ENCODE assay signal across 25 cellular contexts in genomic region chr13:79767126-79767525, GRCh38.
A peak's percentile ranks its signal among the peaks of the same experiment; 100 is the strongest.
DNase-seq lines count a peak whose midpoint lies in the region; ATAC-seq and TF ChIP-seq lines count a peak whose summit lies in the region.
"Had no signal": no experiment of that assay in that cellular context is flagged by ENCODE, and none has a peak within 500 bp of the region (broad histone marks: within the 10 kb centered on the region; RNA-seq: fewer than 3 reads in every experiment).

No MANE protein-coding gene starts in this region.

- H3K9me3 ChIP-seq in left lung (peaks cover 0 to 14% of the 10 kb centered on the region in 2 donors), upper lobe of right lung (peaks cover 10% of the 10 kb centered on the region)
- H3K9me3 ChIP-seq: thyroid gland had no signal

- ATAC-seq in left lung (peak; percentile 64), upper lobe of right lung (peak; percentile 43), GM18861 (IDR thresholded peaks at IDR 0.05; ENCODE audit: unreplicated experiment) (no peak), HG02970 (IDR thresholded peaks at IDR 0.05; ENCODE audit: low FRiP score, unreplicated experiment) (no peak)
- ATAC-seq: gastroesophageal sphincter; GM23338; stimulated activated naive CD8-positive, alpha-beta T cell treated with anti-CD3 and anti-CD28 coated beads, Interleukin-15, amount 100 ng/mL, for 72 hours; WTC11 had no signal

- H3K36me3 ChIP-seq in left lung, result no peaks in the 10 kb centered on the region
- H3K36me3 ChIP-seq in upper lobe of right lung, result no peaks in the 10 kb centered on the region
- H3K36me3 ChIP-seq: ascending aorta, esophagus squamous epithelium, gastroesophageal sphincter, sigmoid colon, thyroid gland had no signal

- intact Hi-C loops in left lung (cut with DNase I) (no loop called here), upper lobe of right lung (cut with DNase I) (no loop called here)

- H3K27me3 ChIP-seq in left lung (no peaks in the 10 kb centered on the region), upper lobe of right lung (no peaks in the 10 kb centered on the region)
- H3K27me3 ChIP-seq: ascending aorta, esophagus squamous epithelium, gastroesophageal sphincter, sigmoid colon, thyroid gland had no signal

- H3K4me3 Mint-ChIP-seq in HFFc6, result no peak overlapping the region
- H3K4me3 Mint-ChIP-seq: activated naive CD8-positive, alpha-beta T cell treated with anti-CD3 and anti-CD28 coated beads for 36 hours; CD4-positive, alpha-beta T cell; GM23338; immature natural killer cell; stimulated activated naive CD8-positive, alpha-beta T cell treated with anti-CD3 and anti-CD28 coated beads, Interleukin-15, amount 100 ng/mL, for 72 hours; WTC11 had no signal

- peaks cover 19% of the 10 kb centered on the region for H3K4me1 Mint-ChIP-seq in HFFc6 (ENCODE audit: low read depth)
- H3K4me1 Mint-ChIP-seq: GM23338, immature natural killer cell, WTC11 had no signal

- no peaks in the 10 kb centered on the region for H3K27me3 Mint-ChIP-seq in HFFc6 (ENCODE audit: insufficient read depth)
- H3K27me3 Mint-ChIP-seq: activated naive CD8-positive, alpha-beta T cell treated with anti-CD3 and anti-CD28 coated beads for 36 hours; CD4-positive, alpha-beta T cell; stimulated activated naive CD8-positive, alpha-beta T cell treated with anti-CD3 and anti-CD28 coated beads, Interleukin-15, amount 100 ng/mL, for 72 hours had no signal

- H3K9me3 Mint-ChIP-seq in HFFc6, result peaks cover 11% of the 10 kb centered on the region
- H3K9me3 Mint-ChIP-seq: CD4-positive, alpha-beta T cell had no signal

- peak overlapping the region; percentile 45; the same call in 1 of the 2 replicates for H3K27ac Mint-ChIP-seq in HFFc6
- H3K27ac Mint-ChIP-seq: activated naive CD8-positive, alpha-beta T cell treated with anti-CD3 and anti-CD28 coated beads for 36 hours; CD4-positive, alpha-beta T cell; GM23338; immature natural killer cell; stimulated activated naive CD8-positive, alpha-beta T cell treated with anti-CD3 and anti-CD28 coated beads, Interleukin-15, amount 100 ng/mL, for 72 hours; WTC11 had no signal

- TF ChIP-seq CTCF in HFFc6 (IDR thresholded peaks at IDR 0.05) (no peak), left lung (IDR thresholded peaks at IDR 0.05) (no peak), upper lobe of right lung (IDR thresholded peaks at IDR 0.05) (no peak)

- peaks cover 13% of the 10 kb centered on the region for H3K36me3 Mint-ChIP-seq in HFFc6 (ENCODE audit: low read depth)
- H3K36me3 Mint-ChIP-seq: activated naive CD8-positive, alpha-beta T cell treated with anti-CD3 and anti-CD28 coated beads for 36 hours; immature natural killer cell had no signal

- H3K4me3 ChIP-seq in left lung (no peak overlapping the region), upper lobe of right lung (no peak overlapping the region)
- H3K4me3 ChIP-seq: ascending aorta, esophagus squamous epithelium, gastroesophageal sphincter, GM23338, sigmoid colon, SK-N-MC, thyroid gland had no signal

- DNase-seq in HFFc6 (no peak), astrocyte of the hippocampus (ENCODE audit: low read depth, low spot score) (peak; percentile 48), left lung (no peak), upper lobe of right lung (no peak), HUDEP-2 (lab: John Stamatoyannopoulos, UW; ENCODE audit: unreplicated experiment in 76 of 76) (no peak)
- DNase-seq: activated naive CD8-positive, alpha-beta T cell treated with anti-CD3 and anti-CD28 coated beads for 36 hours; CD4-positive, alpha-beta T cell; esophagus squamous epithelium; hippocampal formation; immature natural killer cell; Kasumi-1; NCI-H2171 treated with DMSO at 0.1 percent for 48 hours; NCI-H526 treated with DMSO at 0.1 percent for 48 hours; sigmoid colon; stimulated activated naive CD8-positive, alpha-beta T cell treated with anti-CD3 and anti-CD28 coated beads, Interleukin-15, amount 100 ng/mL, for 72 hours; T1000; thyroid gland had no signal

- H3K27ac ChIP-seq in left lung (no peak overlapping the region), upper lobe of right lung (no peak overlapping the region)
- H3K27ac ChIP-seq: ascending aorta, esophagus squamous epithelium, gastroesophageal sphincter, parathyroid adenoma, sigmoid colon, SK-N-MC, thyroid gland had no signal

- H3K4me1 ChIP-seq in left lung (no peaks in the 10 kb centered on the region), upper lobe of right lung (no peaks in the 10 kb centered on the region)
- H3K4me1 ChIP-seq: ascending aorta, esophagus squamous epithelium, gastroesophageal sphincter, parathyroid adenoma, sigmoid colon, thyroid gland had no signal

Comparison
In these comparisons a context has a peak if more than half of its experiments do, and no peak if none do; other contexts are left out.
1. ATAC-seq: peak in left lung (single experiment) and upper lobe of right lung (single experiment); none in GM18861 (single experiment) and HG02970 (single experiment).